19 cellular contexts compared by ENCODE assay signal in the genomic region with DNA sequence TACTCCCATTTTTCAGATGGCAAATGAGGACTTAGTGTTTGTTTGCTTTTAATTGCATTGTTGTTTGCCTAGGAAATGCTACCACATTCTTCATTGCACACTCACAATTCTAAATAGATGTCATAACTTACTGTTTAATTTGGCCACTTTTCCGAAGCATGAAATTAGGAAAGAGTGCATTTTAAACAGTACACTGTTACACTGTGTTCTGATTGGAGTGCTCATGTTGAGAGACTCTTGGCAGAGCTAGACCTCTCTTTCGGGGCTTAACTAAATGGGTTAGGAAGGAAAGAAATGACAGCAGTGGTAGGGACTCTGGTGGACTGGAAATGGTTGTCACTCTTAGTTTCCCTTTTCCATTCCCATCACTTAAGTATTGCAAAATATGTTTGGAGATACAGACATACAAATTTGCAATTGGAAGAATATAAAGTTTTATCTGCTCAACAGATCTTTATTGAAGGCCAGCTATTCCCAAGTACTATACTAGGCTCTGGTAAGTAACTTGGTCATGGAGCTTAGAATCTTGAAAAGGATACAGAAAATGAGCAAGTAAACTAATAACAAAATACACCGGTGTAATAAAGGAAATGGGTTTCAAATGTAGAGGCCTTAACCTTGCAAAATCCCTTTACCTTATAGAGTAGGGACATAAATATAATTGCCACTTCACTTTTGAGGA.
DNase-seq lines count a peak whose midpoint lies in the region; ATAC-seq and TF ChIP-seq lines count a peak whose summit lies in the region.
"Had no signal": no experiment of that assay in that cellular context is flagged by ENCODE, and none has a peak within 500 bp of the region (broad histone marks: within the 10 kb centered on the region; RNA-seq: fewer than 3 reads in every experiment).

No MANE protein-coding gene starts in this region.

- no peaks in the 10 kb centered on the region for H3K36me3 ChIP-seq in mesendoderm (ENCODE audit: control insufficient read depth, insufficient read depth, low read length)

- H3K9ac ChIP-seq in mesendoderm (ENCODE audit: low read length) = no peak overlapping the region
- H3K9ac ChIP-seq: BLaER1 treated with 17β-estradiol and CSF1 and Interleukin-3, amounts not matched to agents 10 nM and 100 nM had no signal

- H3K18ac ChIP-seq in mesendoderm (ENCODE audit: low read length) = no peak overlapping the region

- H3K9me3 Mint-ChIP-seq in activated CD4-positive, alpha-beta memory T cell treated with anti-CD3 and anti-CD28 coated beads for 36 hours = no peaks in the 10 kb centered on the region
- no peaks in the 10 kb centered on the region for H3K9me3 Mint-ChIP-seq in activated CD4-positive, alpha-beta T cell treated with anti-CD3 and anti-CD28 coated beads for 36 hours (ENCODE audit: low read depth)

- H3K27ac ChIP-seq in mesendoderm (ENCODE audit: low read depth, low read length) = no peak overlapping the region
- H3K27ac ChIP-seq: BLaER1 treated with 17β-estradiol and CSF1 and Interleukin-3, amounts not matched to agents 10 nM and 100 nM had no signal

- POLR2A ChIA-PET in activated CD4-positive, alpha-beta memory T cell treated with anti-CD3 and anti-CD28 coated beads for 36 hours (lab: Charles Lee) = no interaction called here
- POLR2A ChIA-PET in activated CD4-positive, alpha-beta T cell treated with anti-CD3 and anti-CD28 coated beads for 36 hours (lab: Charles Lee) = no interaction called here

- no peak overlapping the region for H3K4me3 Mint-ChIP-seq in activated CD4-positive, alpha-beta memory T cell treated with anti-CD3 and anti-CD28 coated beads for 36 hours
- H3K4me3 Mint-ChIP-seq in activated CD4-positive, alpha-beta T cell treated with anti-CD3 and anti-CD28 coated beads for 36 hours = no peak overlapping the region

- no peaks in the 10 kb centered on the region for H3K79me1 ChIP-seq in mesendoderm (ENCODE audit: low read length)

- no peaks in the 10 kb centered on the region for H3K27me3 Mint-ChIP-seq in activated CD4-positive, alpha-beta memory T cell treated with anti-CD3 and anti-CD28 coated beads for 36 hours
- H3K27me3 Mint-ChIP-seq in activated CD4-positive, alpha-beta T cell treated with anti-CD3 and anti-CD28 coated beads for 36 hours = no peaks in the 10 kb centered on the region

- H3K27me3 ChIP-seq in mesendoderm (ENCODE audit: insufficient read depth, low read length, poor library complexity) = no peaks in the 10 kb centered on the region
- H3K27me3 ChIP-seq: BLaER1 treated with 17β-estradiol and CSF1 and Interleukin-3, amounts not matched to agents 10 nM and 100 nM had no signal

- no peak overlapping the region for H3K27ac Mint-ChIP-seq in activated CD4-positive, alpha-beta memory T cell treated with anti-CD3 and anti-CD28 coated beads for 36 hours
- H3K27ac Mint-ChIP-seq in activated CD4-positive, alpha-beta T cell treated with anti-CD3 and anti-CD28 coated beads for 36 hours = no peak overlapping the region

- H3K36me3 Mint-ChIP-seq in activated CD4-positive, alpha-beta memory T cell treated with anti-CD3 and anti-CD28 coated beads for 36 hours = peaks cover 38% of the 10 kb centered on the region
- peaks cover 23% of the 10 kb centered on the region for H3K36me3 Mint-ChIP-seq in activated CD4-positive, alpha-beta T cell treated with anti-CD3 and anti-CD28 coated beads for 36 hours (ENCODE audit: low read depth)

- DNase-seq in NCI-H82 (lab: John Stamatoyannopoulos, UW) (peak; percentile 52), NCI-H82 treated with DMSO at 0.1 percent for 48 hours (lab: John Stamatoyannopoulos, UW; ENCODE audit: unreplicated experiment) (no peak), NCI-H1105 treated with DMSO at 0.1 percent for 48 hours (lab: John Stamatoyannopoulos, UW) (peak; percentile 92), fibroblast of mammary gland (ENCODE audit: low read depth) (peak; percentile 9), sciatic nerve (ENCODE audit: low spot score) (no peak), mesendoderm (no peak)
- DNase-seq in activated CD4-positive, alpha-beta memory T cell treated with anti-CD3 and anti-CD28 coated beads for 36 hours = no peak
- no peak for DNase-seq in activated CD4-positive, alpha-beta T cell treated with anti-CD3 and anti-CD28 coated beads for 36 hours
- DNase-seq: 8988T, DMS 273 treated with DMSO at 0.1 percent for 48 hours, EL, HCEC 1CT, NCI-H1048, NCI-H187, NCI-H2171, NCI-H446 treated with DMSO at 0.1 percent for 48 hours, NCI-H748 treated with DMSO at 0.1 percent for 48 hours, SIG-M5 had no signal

- no peak overlapping the region for H3K4ac ChIP-seq in mesendoderm (ENCODE audit: low read depth, low read length)

- intact Hi-C loops in sciatic nerve (cut with DNase I) = no loop called here
- intact Hi-C loops in activated CD4-positive, alpha-beta memory T cell treated with anti-CD3 and anti-CD28 coated beads for 36 hours (cut with micrococcal nuclease) = no loop called here
- intact Hi-C loops in activated CD4-positive, alpha-beta T cell treated with anti-CD3 and anti-CD28 coated beads for 36 hours (cut with DNase I, micrococcal nuclease) = no loop called here

- CTCF ChIA-PET in activated CD4-positive, alpha-beta memory T cell treated with anti-CD3 and anti-CD28 coated beads for 36 hours (lab: Charles Lee) = interaction anchor here (1.1 kb wide), 1 partner anchor 20 kb away, joined by 4 read pairs; no protein-coding TSS in a partner anchor
- CTCF ChIA-PET in activated CD4-positive, alpha-beta T cell treated with anti-CD3 and anti-CD28 coated beads for 36 hours (lab: Charles Lee) = interaction anchor here (1.1 kb wide), 1 partner anchor 10 kb away, joined by 3 read pairs; no protein-coding TSS in a partner anchor

- peak; percentile 50 for ATAC-seq in sciatic nerve
- ATAC-seq in activated CD4-positive, alpha-beta T cell treated with anti-CD3 and anti-CD28 coated beads for 36 hours = no peak

- no peak overlapping the region for H2BK120ac ChIP-seq in mesendoderm (ENCODE audit: low read depth, low read length)

- H3K79me2 ChIP-seq in mesendoderm (ENCODE audit: control insufficient read depth, insufficient read depth, low read length) = no peaks in the 10 kb centered on the region

- no peak for TF ChIP-seq CTCF in fibroblast of mammary gland (conservative IDR thresholded peaks at IDR 0.05; ENCODE audit: control insufficient read depth, insufficient read depth, low read depth, low read length)

- no peak overlapping the region for H4K8ac ChIP-seq in mesendoderm (ENCODE audit: low read depth, low read length)

- H2AK5ac ChIP-seq in mesendoderm (ENCODE audit: low read length) = no peak overlapping the region

- no peak overlapping the region for H4K5ac ChIP-seq in mesendoderm (ENCODE audit: low read length)

- WGBS in mesendoderm (ENCODE audit: extremely low coverage, insufficient coverage, low lambda C conversion rate) = no CpG with 5 or more reads among the region's 3 CpGs

- H2BK15ac ChIP-seq in mesendoderm (replicated peaks; ENCODE audit: low read depth) = no peak overlapping the region

- H3K4me1 ChIP-seq in mesendoderm (ENCODE audit: control insufficient read depth, low read depth, low read length) = no peaks in the 10 kb centered on the region

- no peak overlapping the region for H3K23ac ChIP-seq in mesendoderm (ENCODE audit: low read length)

- H3K4me3 ChIP-seq in fibroblast of mammary gland (ENCODE audit: control insufficient read depth, low read depth, low read length) (no peak overlapping the region), mesendoderm (ENCODE audit: low read length) (no peak overlapping the region)
- H3K4me3 ChIP-seq: BLaER1 treated with 17β-estradiol and CSF1 and Interleukin-3, amounts not matched to agents 10 nM and 100 nM had no signal

- H3K4me1 Mint-ChIP-seq in activated CD4-positive, alpha-beta memory T cell treated with anti-CD3 and anti-CD28 coated beads for 36 hours (ENCODE audit: low read depth) = peaks cover 3% of the 10 kb centered on the region
- H3K4me1 Mint-ChIP-seq in activated CD4-positive, alpha-beta T cell treated with anti-CD3 and anti-CD28 coated beads for 36 hours = no peaks in the 10 kb centered on the region

- no peak overlapping the region for H2BK5ac ChIP-seq in mesendoderm (ENCODE audit: low read length)

- H3K56ac ChIP-seq in mesendoderm (ENCODE audit: low read length) = no peak overlapping the region

- no peak overlapping the region for H3K4me2 ChIP-seq in mesendoderm (ENCODE audit: low read length)
- H3K4me2 ChIP-seq: BLaER1 treated with 17β-estradiol and CSF1 and Interleukin-3, amounts not matched to agents 10 nM and 100 nM had no signal

Comparison
In these comparisons a context has a peak if more than half of its experiments do, and no peak if none do; other contexts are left out.
1. DNase-seq: peak in NCI-H82 (single experiment), NCI-H1105 treated with DMSO at 0.1 percent for 48 hours (single experiment) and fibroblast of mammary gland (single experiment); none in NCI-H82 treated with DMSO at 0.1 percent for 48 hours (single experiment), sciatic nerve (single experiment), mesendoderm (single experiment), activated CD4-positive, alpha-beta memory T cell treated with anti-CD3 and anti-CD28 coated beads for 36 hours (single experiment) and activated CD4-positive, alpha-beta T cell treated with anti-CD3 and anti-CD28 coated beads for 36 hours (single experiment).